Comparison of ENCODE assay signal across 8 cellular contexts in genomic region chr3:42014443-42014945, GRCh38. TPM values are rescaled to one million over a fixed set of nuclear protein-coding genes. Genes with fewer than 3 reads are reported as not detected.
DNase-seq lines count a peak whose midpoint lies in the region; ATAC-seq and TF ChIP-seq lines count a peak whose summit lies in the region.

No MANE protein-coding gene starts in this region.

- peak; percentile 13 for DNase-seq in activated CD4-positive, alpha-beta T cell treated with anti-CD3 and anti-CD28 coated beads, Interleukin-2, amount 10 ng/mL, durations not matched to agents 7 days and 5 days
- no peak for DNase-seq in activated CD4-positive, alpha-beta T cell treated with anti-CD3 and anti-CD28 coated beads for 1 hour
- DNase-seq in coronary artery (ENCODE audit: low spot score) (no peak), aorta (no peak)
- no peak for DNase-seq in stimulated activated CD4-positive, alpha-beta T cell treated with anti-CD3 and anti-CD28 coated beads, Interleukin-4, amount 100 ng/mL, for 1 hour

- CTCF ChIA-PET in activated CD4-positive, alpha-beta T cell treated with anti-CD3 and anti-CD28 coated beads, Interleukin-2, amount 10 ng/mL, durations not matched to agents 7 days and 5 days (lab: Charles Lee) = interaction anchor here (0.5 to 1.6 kb wide), 6 partner anchors 13 to 52 kb away, joined by 3 read pairs; partner anchors contain the start of gene ULK4

- H3K4me1 Mint-ChIP-seq in activated CD4-positive, alpha-beta T cell treated with anti-CD3 and anti-CD28 coated beads, Interleukin-2, amount 10 ng/mL, durations not matched to agents 7 days and 5 days = peaks cover 37% of the 10 kb centered on the region

- intact Hi-C loops in aorta (cut with DNase I) = loop anchor here (2.0 to 5.0 kb wide), 3 partner anchors 52 to 83 kb away; partner anchors contain the start of gene ULK4 (in 1 of the 2)

- H2AFZ ChIP-seq in OCI-LY3 (ENCODE audit: low read depth, low read length) = no peak overlapping the region

- H3K36me3 ChIP-seq in OCI-LY3 (replicated peaks; ENCODE audit: low read depth, low read length) = peaks cover 14% of the 10 kb centered on the region
- no peaks in the 10 kb centered on the region for H3K36me3 ChIP-seq in mesodermal cell (ENCODE audit: control insufficient read depth, insufficient read depth, low read length)
- H3K36me3 ChIP-seq in aorta (ENCODE audit: control insufficient read depth in 1 of 2, insufficient read depth in 2 of 2, low read length in 1 of 2) = no peaks in the 10 kb centered on the region

- H3K4me1 ChIP-seq in OCI-LY3 (ENCODE audit: low read length) (peaks cover 66% of the 10 kb centered on the region), mesodermal cell (ENCODE audit: control insufficient read depth, insufficient read depth, low read length, poor library complexity, severe bottlenecking) (peaks cover 3% of the 10 kb centered on the region), aorta (ENCODE audit: control insufficient read depth in 1 of 2, insufficient read depth in 2 of 2, low read length in 2 of 2) (no peaks in the 10 kb centered on the region)

- POLR2A ChIA-PET in activated CD4-positive, alpha-beta T cell treated with anti-CD3 and anti-CD28 coated beads, Interleukin-2, amount 10 ng/mL, durations not matched to agents 7 days and 5 days (lab: Charles Lee) = no interaction called here

- peak overlapping the region; percentile 83 for H3K4me3 Mint-ChIP-seq in activated CD4-positive, alpha-beta T cell treated with anti-CD3 and anti-CD28 coated beads, Interleukin-2, amount 10 ng/mL, durations not matched to agents 7 days and 5 days

- peak overlapping the region; percentile 87 for H3K4me2 ChIP-seq in OCI-LY3 (ENCODE audit: low read length)

- 7 to 12% methylated on average over 9 to 10 of the region's 12 CpGs for WGBS in mesodermal cell (ENCODE audit: insufficient coverage in 2 of 2), 2 experiments
- WGBS in aorta, 2 donors = 0 to 1% methylated on average over 12 of the region's 12 CpGs

- H3K27ac Mint-ChIP-seq in activated CD4-positive, alpha-beta T cell treated with anti-CD3 and anti-CD28 coated beads, Interleukin-2, amount 10 ng/mL, durations not matched to agents 7 days and 5 days = peak overlapping the region; percentile 88

- no peaks in the 10 kb centered on the region for H3K9me3 Mint-ChIP-seq in activated CD4-positive, alpha-beta T cell treated with anti-CD3 and anti-CD28 coated beads, Interleukin-2, amount 10 ng/mL, durations not matched to agents 7 days and 5 days

- H3K27ac ChIP-seq in OCI-LY3 (ENCODE audit: low read length) (peak overlapping the region; percentile 80), coronary artery (peak overlapping the region; percentile 84 to 90), mesodermal cell (ENCODE audit: low read depth, low read length, severe bottlenecking) (no peak overlapping the region), aorta (ENCODE audit: low read depth in 1 of 2, low read length in 2 of 2) (peak overlapping the region in 1 of 2 donors; percentile 81)

- peaks cover 64% of the 10 kb centered on the region for H3K79me2 ChIP-seq in OCI-LY3 (ENCODE audit: low read length)

- H3K4me3 ChIP-seq in OCI-LY3 (ENCODE audit: low read length) = peak overlapping the region; percentile 89
- peak overlapping the region; percentile 96 for H3K4me3 ChIP-seq in coronary artery
- H3K4me3 ChIP-seq in mesodermal cell (ENCODE audit: extremely low read depth, insufficient read depth, low read length, poor library complexity, severe bottlenecking) = peak overlapping the region; percentile 69
- peak overlapping the region; percentile 75 to 80 for H3K4me3 ChIP-seq in aorta (ENCODE audit: low read length in 2 of 2)

- H4K20me1 ChIP-seq in OCI-LY3 (ENCODE audit: insufficient read depth, low read length) = peaks cover 49% of the 10 kb centered on the region

- H3K9ac ChIP-seq in OCI-LY3 (ENCODE audit: low read length) = peak overlapping the region; percentile 93

- peaks cover 6% of the 10 kb centered on the region for H3K36me3 Mint-ChIP-seq in activated CD4-positive, alpha-beta T cell treated with anti-CD3 and anti-CD28 coated beads, Interleukin-2, amount 10 ng/mL, durations not matched to agents 7 days and 5 days (ENCODE audit: low read depth)

- no peak for ATAC-seq in aorta (ENCODE audit: low FRiP score)
- no peak for ATAC-seq in HG03135 (IDR thresholded peaks at IDR 0.05; ENCODE audit: unreplicated experiment)

- H3K9me3 ChIP-seq in OCI-LY3 (ENCODE audit: insufficient read depth, low read length) (no peaks in the 10 kb centered on the region), mesodermal cell (ENCODE audit: control insufficient read depth, low read length) (no peaks in the 10 kb centered on the region), aorta (ENCODE audit: control insufficient read depth, low read length) (no peaks in the 10 kb centered on the region)

- H3K27me3 ChIP-seq in OCI-LY3 (ENCODE audit: low read depth, low read length) (no peaks in the 10 kb centered on the region), aorta (ENCODE audit: control insufficient read depth in 1 of 2, insufficient read depth in 2 of 2, low read length in 1 of 2) (no peaks in the 10 kb centered on the region)

- H3K27me3 Mint-ChIP-seq in activated CD4-positive, alpha-beta T cell treated with anti-CD3 and anti-CD28 coated beads, Interleukin-2, amount 10 ng/mL, durations not matched to agents 7 days and 5 days = no peaks in the 10 kb centered on the region

- TF ChIP-seq CTCF in OCI-LY3 (IDR thresholded peaks at IDR 0.05; ENCODE audit: low read depth, low read length) (no peak), coronary artery (IDR thresholded peaks at IDR 0.05) (no peak)

RNA-seq across cellular contexts. Expression of gene ULK4, which starts 52.6 kb away (rescaled TPM):
- total RNA-seq in activated CD4-positive, alpha-beta T cell treated with anti-CD3 and anti-CD28 coated beads, Interleukin-2, amount 10 ng/mL, durations not matched to agents 7 days and 5 days = 10 to 100 TPM; 21.0 to 21.6 TPM
- 2.6 TPM for polyA plus RNA-seq in mesodermal cell (2013, experiment 1 of 2)
- polyA plus RNA-seq in mesodermal cell (2013, experiment 2 of 2) = 2.6 TPM
- 10 to 100 TPM; 10.1 to 15.2 TPM for total RNA-seq in aorta
- 1 to 10 TPM; 1.1 to 4.8 TPM for polyA plus RNA-seq in aorta
